16 cellular contexts compared by ENCODE assay signal in genomic region chr10:24814568-24815313, GRCh38.
A peak's percentile ranks its signal among the peaks of the same experiment; 100 is the strongest.
DNase-seq lines count a peak whose midpoint lies in the region; ATAC-seq, FAIRE-seq and TF ChIP-seq lines count a peak whose summit lies in the region.
"Had no signal": no experiment of that assay in that cellular context is flagged by ENCODE, and none has a peak within 500 bp of the region (broad histone marks: within the 10 kb centered on the region; RNA-seq: fewer than 3 reads in every experiment).

No MANE protein-coding gene starts in this region.

- peak; percentile 49; the same call in 1 of the 3 replicates for ATAC-seq in DND-41 (ENCODE audit: insufficient read depth, low read depth)
- ATAC-seq: mucosa of descending colon had no signal

- no peak for TF ChIP-seq POLR2A in adrenal gland (IDR thresholded peaks at IDR 0.05)

- no peak overlapping the region for H3K4me2 ChIP-seq in DND-41 (ENCODE audit: insufficient read depth, low read length)

- TF ChIP-seq CTCF in DND-41 (IDR thresholded peaks at IDR 0.05; ENCODE audit: borderline replicate concordance, extremely low read depth, low read length, poor library complexity, severe bottlenecking) (no peak), adrenal gland (IDR thresholded peaks at IDR 0.05) (no peak), GM10266 (IDR thresholded peaks at IDR 0.05; ENCODE audit: control insufficient read depth, insufficient read depth, low read depth, missing control alignments) (no peak)

- FAIRE-seq in HTR-8/SVneo (lab: Jason Lieb, UNC), result peak; percentile 79

- no peak overlapping the region for H3K4me3 ChIP-seq in DND-41 (ENCODE audit: low read depth in 1 of 2, low read length in 2 of 2)
- H3K4me3 ChIP-seq in adrenal gland, result no peak overlapping the region
- H3K4me3 ChIP-seq: cardiac muscle cell, mucosa of descending colon, prostate gland had no signal

- H3K27ac ChIP-seq in DND-41 (ENCODE audit: low read length) (no peak overlapping the region), adrenal gland (no peak overlapping the region)
- H3K27ac ChIP-seq: cardiac muscle cell, prostate gland, WERI-Rb-1 had no signal

- no peaks in the 10 kb centered on the region for H3K4me1 ChIP-seq in DND-41 (ENCODE audit: insufficient read depth, low read length)
- H3K4me1 ChIP-seq in adrenal gland (replicated peaks in 1 of 2), result no peaks in the 10 kb centered on the region
- H3K4me1 ChIP-seq: prostate gland had no signal

- no peaks in the 10 kb centered on the region for H3K9me3 ChIP-seq in DND-41 (ENCODE audit: insufficient read depth, low read length, severe bottlenecking)
- no peaks in the 10 kb centered on the region for H3K9me3 ChIP-seq in adrenal gland (replicated peaks in 1 of 3)
- H3K9me3 ChIP-seq: mucosa of descending colon, prostate gland had no signal

- no peak for DNase-seq in DND-41
- peak; percentile 61 for DNase-seq in HTR-8/SVneo (ENCODE audit: insufficient read length, low spot score)
- peak in 6 of 7 donors; percentile 19 to 58 (median 40) for DNase-seq in adrenal gland
- peak; percentile 67 for DNase-seq in islet precursor cell
- DNase-seq in NCI-H748 treated with DMSO at 0.1 percent for 48 hours (lab: John Stamatoyannopoulos, UW), result no peak
- no peak for DNase-seq in GM10266 (ENCODE audit: extremely low spot score)
- DNase-seq in GM19240 (ENCODE audit: insufficient read length, low spot score), result no peak
- DNase-seq in NCI-H526 treated with DMSO at 0.1 percent for 48 hours (lab: John Stamatoyannopoulos, UW), result no peak
- DNase-seq: activated T-cell treated with anti-CD3 and anti-CD28 coated beads for 4 hours; CD4-positive, CD25-positive, alpha-beta regulatory T cell; mucosa of descending colon; NCI-H1417 treated with DMSO at 0.1 percent for 48 hours; NCI-H526; WERI-Rb-1 had no signal

- H4K20me1 ChIP-seq in DND-41 (ENCODE audit: insufficient read depth, low read length), result no peaks in the 10 kb centered on the region

- H3K36me3 ChIP-seq in DND-41 (ENCODE audit: insufficient read depth, low read length) (no peaks in the 10 kb centered on the region), adrenal gland (replicated peaks in 1 of 2) (no peaks in the 10 kb centered on the region)
- H3K36me3 ChIP-seq: cardiac muscle cell, prostate gland, WERI-Rb-1 had no signal

- H3K27me3 ChIP-seq in DND-41 (ENCODE audit: insufficient read depth, low read length, poor library complexity), result no peaks in the 10 kb centered on the region
- H3K27me3 ChIP-seq in adrenal gland, result no peaks in the 10 kb centered on the region
- H3K27me3 ChIP-seq: cardiac muscle cell had no signal

- WGBS in adrenal gland, 4 donors, result 59 to 81% (median 69%) methylated on average over 11 of the region's 11 CpGs

- intact Hi-C loops in adrenal gland (cut with DNase I), result no loop called here

- H3K9ac ChIP-seq in DND-41 (ENCODE audit: low read depth, low read length), result no peak overlapping the region

- H3K79me2 ChIP-seq in DND-41 (ENCODE audit: insufficient read depth, low read length), result no peaks in the 10 kb centered on the region

- no peak overlapping the region for H2AFZ ChIP-seq in DND-41 (ENCODE audit: low read depth, low read length)

Comparison
In these comparisons a context has a peak if more than half of its experiments do, and no peak if none do; other contexts are left out.
1. DNase-seq: peak in HTR-8/SVneo (single experiment), adrenal gland (6 of 7) and islet precursor cell (single experiment); none in DND-41 (single experiment), NCI-H748 treated with DMSO at 0.1 percent for 48 hours (single experiment), GM10266 (single experiment), GM19240 (single experiment) and NCI-H526 treated with DMSO at 0.1 percent for 48 hours (single experiment).